In genomic region chr7:64794171-64794844, GRCh38 we compare ENCODE assay signal across 8 cellular contexts. TPM values are rescaled to one million over a fixed set of nuclear protein-coding genes. Genes with fewer than 3 reads are reported as not detected.
A peak's percentile ranks its signal among the peaks of the same experiment; 100 is the strongest.
DNase-seq lines count a peak whose midpoint lies in the region; ATAC-seq, FAIRE-seq and TF ChIP-seq lines count a peak whose summit lies in the region.

ZNF138 (plus strand) TSS chr7:64794428; CDS start chr7:64794569, 141 bp downstream.

- ATAC-seq in GM18907 (IDR thresholded peaks at IDR 0.05; ENCODE audit: unreplicated experiment): peak; percentile 100
- peak; percentile 100 for ATAC-seq in HG03139 (IDR thresholded peaks at IDR 0.05; ENCODE audit: unreplicated experiment)

- peak within 1 kb of the TSS; percentile 83 for H3K27ac ChIP-seq in AG04450 (ENCODE audit: low read depth, low read length)
- peak within 1 kb of the TSS; percentile 91 for H3K27ac ChIP-seq in WERI-Rb-1
- peak within 1 kb of the TSS; percentile 43 to 90 (median 83) for H3K27ac ChIP-seq in skin epidermis

- CTCF ChIA-PET in AG04450 (lab: Charles Lee): interaction anchor here (0.6 kb wide), 1 partner anchor 9 kb away, joined by 4 read pairs; no protein-coding TSS in a partner anchor

- H3K27me3 ChIP-seq in AG04450 (ENCODE audit: control insufficient read depth, insufficient read depth, low read length): no peaks in the 10 kb centered on the region
- H3K27me3 ChIP-seq in WERI-Rb-1 (ENCODE audit: insufficient read depth, low read depth, severe bottlenecking): no peaks in the 10 kb centered on the region
- H3K27me3 ChIP-seq in bronchial epithelial cell (ENCODE audit: control insufficient read depth, insufficient read depth, low read length): no peaks in the 10 kb centered on the region

- TF ChIP-seq CTCF in AG04450 (IDR thresholded peaks at IDR 0.05; ENCODE audit: low read depth, low read length) (0 out of 2 replicates have a peak, but pooled peaks have one; percentile 3), WERI-Rb-1 (IDR thresholded peaks at IDR 0.05; ENCODE audit: low read depth, low read length) (no peak), bronchial epithelial cell (IDR thresholded peaks at IDR 0.05; ENCODE audit: insufficient read depth, low read length, severe bottlenecking) (no peak)

- H3K36me3 ChIP-seq in WERI-Rb-1 (peaks cover 8% of the 10 kb centered on the region), bronchial epithelial cell (ENCODE audit: control insufficient read depth, insufficient read depth, low read length) (no peaks in the 10 kb centered on the region)

- peak; percentile 47 for FAIRE-seq in bronchial epithelial cell (lab: Jason Lieb, UNC)

- H3K4me3 ChIP-seq in AG04450 (ENCODE audit: low read depth, low read length) (peak within 1 kb of the TSS; percentile 84), WERI-Rb-1 (ENCODE audit: low read depth, low read length) (peak within 1 kb of the TSS; percentile 94), bronchial epithelial cell (ENCODE audit: low read depth, low read length) (peak within 1 kb of the TSS; percentile 70), skin epidermis (peak within 1 kb of the TSS; percentile 59 to 95 (median 81))

- DNase-seq in AG04450 (ENCODE audit: low read depth, low spot score) (peak; percentile 86), NCI-H2196 treated with DMSO at 0.1 percent for 48 hours (lab: John Stamatoyannopoulos, UW; ENCODE audit: unreplicated experiment) (peak; percentile 94), WERI-Rb-1 (peak; percentile 97), bronchial epithelial cell (ENCODE audit: low read depth) (peak; percentile 89), iPS-NIHi11 (ENCODE audit: low spot score) (peak; percentile 98)

- POLR2A ChIA-PET in AG04450 (lab: Yijun Ruan, JAX): interaction anchor here (0.6 kb wide), 2 partner anchors 19 to 97 kb away, joined by 3 to 5 read pairs; no protein-coding TSS in a partner anchor

- H3K9me3 ChIP-seq in AG04450 (ENCODE audit: control insufficient read depth, insufficient read depth, low read length) (no peaks in the 10 kb centered on the region), WERI-Rb-1 (ENCODE audit: severe bottlenecking) (no peaks in the 10 kb centered on the region)

RNA-seq across cellular contexts. Expression of gene ZNF138, which starts in this region (rescaled TPM):
- polyA plus RNA-seq in AG04450 (2011; rRNA removed): 2.8 and 4.2 TPM in 2 replicates
- polyA minus RNA-seq in AG04450 (2011; rRNA and poly(A)+ RNA removed): 1.1 and 2.2 TPM in 2 replicates
- 3.4 and 6.0 TPM in 2 replicates for total RNA-seq in bronchial epithelial cell

Comparison
In these comparisons a context has a peak if more than half of its experiments do, and no peak if none do; other contexts are left out.
1. Peak in every context shown above with its lines: DNase-seq, ATAC-seq, H3K4me3 ChIP-seq and H3K27ac ChIP-seq.